1 cellular context compared by ENCODE assay signal in genomic region chr15:64702816-64703631, GRCh38.
TF ChIP-seq lines count a peak whose summit lies in the region.

No MANE protein-coding gene starts in this region.

TF ChIP-seq in HepG2, 621 proteins besides CTCF, POLR2A, EP300 and RAD21 (continued from another document and continues in another):
- TF ChIP-seq KDM5B (CRISPR knock-in tag; IDR thresholded peaks at IDR 0.05; ENCODE audit: borderline replicate concordance), result peak; percentile 60; the same call in 1 of the 2 replicates
- no peak for TF ChIP-seq ZNF737 (CRISPR knock-in tag; IDR thresholded peaks at IDR 0.05; ENCODE audit: borderline replicate concordance)
- no peak for TF ChIP-seq STAG1 (CRISPR knock-in tag; IDR thresholded peaks at IDR 0.05)
- TF ChIP-seq NRL (CRISPR knock-in tag; IDR thresholded peaks at IDR 0.05; ENCODE audit: borderline replicate concordance), result no peak; the same call in 1 of the 2 replicates
- TF ChIP-seq SMAD3 (CRISPR knock-in tag; IDR thresholded peaks at IDR 0.05), result no peak; the same call in 1 of the 2 replicates
- TF ChIP-seq ZBTB40 (IDR thresholded peaks at IDR 0.05), result no peak
- no peak for TF ChIP-seq ZBTB40 (CRISPR knock-in tag; IDR thresholded peaks at IDR 0.05)
- TF ChIP-seq PAWR (CRISPR knock-in tag; IDR thresholded peaks at IDR 0.05; ENCODE audit: borderline replicate concordance), result no peak
- no peak for TF ChIP-seq ZNF652 (CRISPR knock-in tag; IDR thresholded peaks at IDR 0.05; ENCODE audit: borderline replicate concordance, low read depth)
- TF ChIP-seq ZNF331 (CRISPR knock-in tag; IDR thresholded peaks at IDR 0.05), result peak; percentile 42; the same call in 1 of the 2 replicates
- no peak for TF ChIP-seq TCF7 (IDR thresholded peaks at IDR 0.05; ENCODE audit: low read depth)
- TF ChIP-seq THAP8 (CRISPR knock-in tag; IDR thresholded peaks at IDR 0.05; ENCODE audit: borderline replicate concordance), result no peak
- TF ChIP-seq ZNF512 (CRISPR knock-in tag; IDR thresholded peaks at IDR 0.05), result no peak
- no peak for TF ChIP-seq CREBL2 (CRISPR knock-in tag; IDR thresholded peaks at IDR 0.05; ENCODE audit: borderline replicate concordance)
- TF ChIP-seq HOXD1 (CRISPR knock-in tag; IDR thresholded peaks at IDR 0.05), result peak; percentile 70; the same call in 1 of the 2 replicates
- TF ChIP-seq PAF1 (CRISPR knock-in tag; IDR thresholded peaks at IDR 0.05), result no peak
- TF ChIP-seq SRSF1 (optimal IDR thresholded peaks at IDR 0.05; ENCODE audit: low read depth, low read length), result no peak
- TF ChIP-seq ZNF446 (CRISPR knock-in tag; IDR thresholded peaks at IDR 0.05), result no peak
- TF ChIP-seq ONECUT2 (CRISPR knock-in tag; IDR thresholded peaks at IDR 0.05), result no peak
- TF ChIP-seq MTF2 (CRISPR knock-in tag; IDR thresholded peaks at IDR 0.05; ENCODE audit: borderline replicate concordance), result no peak
- 0 out of 2 replicates have a peak, but pooled peaks have one; percentile 29 for TF ChIP-seq ELF3 (CRISPR knock-in tag; IDR thresholded peaks at IDR 0.05)
- TF ChIP-seq HMGXB4 (CRISPR knock-in tag; IDR thresholded peaks at IDR 0.05; ENCODE audit: borderline replicate concordance in 1 of 2, low read depth in 1 of 2), result peak in 1 of 2 experiments; percentile 55; a peak in 2 of 4 replicates
- 0 out of 2 replicates have a peak, but pooled peaks have one; percentile 29 for TF ChIP-seq GZF1 (CRISPR knock-in tag; IDR thresholded peaks at IDR 0.05)
- TF ChIP-seq THAP7 (CRISPR knock-in tag; IDR thresholded peaks at IDR 0.05), result no peak
- no peak for TF ChIP-seq ZNF780A (CRISPR knock-in tag; IDR thresholded peaks at IDR 0.05)
- TF ChIP-seq ZNF589 (CRISPR knock-in tag; conservative IDR thresholded peaks at IDR 0.05), result no peak
- no peak for TF ChIP-seq MLLT10 (CRISPR knock-in tag; IDR thresholded peaks at IDR 0.05)
- TF ChIP-seq KLF11 (CRISPR knock-in tag; IDR thresholded peaks at IDR 0.05), result no peak
- TF ChIP-seq ATF7 (IDR thresholded peaks at IDR 0.05), result no peak
- no peak for TF ChIP-seq ATF7 (CRISPR knock-in tag; IDR thresholded peaks at IDR 0.05)
- peak; percentile 51 for TF ChIP-seq PATZ1 (CRISPR knock-in tag; IDR thresholded peaks at IDR 0.05)
- peak; percentile 82 for TF ChIP-seq ZFY (CRISPR knock-in tag; IDR thresholded peaks at IDR 0.05)
- no peak for TF ChIP-seq ZNF230 (CRISPR knock-in tag; IDR thresholded peaks at IDR 0.05)
- peak; percentile 80 for TF ChIP-seq PHF20 (CRISPR knock-in tag; IDR thresholded peaks at IDR 0.05)
- no peak for TF ChIP-seq GTF2F1 (IDR thresholded peaks at IDR 0.05; ENCODE audit: low read length)
- no peak for TF ChIP-seq WIZ (CRISPR knock-in tag; IDR thresholded peaks at IDR 0.05)
- TF ChIP-seq ZNF441 (CRISPR knock-in tag; IDR thresholded peaks at IDR 0.05; ENCODE audit: borderline replicate concordance), result no peak
- TF ChIP-seq CC2D1A (CRISPR knock-in tag; IDR thresholded peaks at IDR 0.05), result no peak
- no peak for TF ChIP-seq ZNF3 (CRISPR knock-in tag; IDR thresholded peaks at IDR 0.05)
- TF ChIP-seq NR0B2 (CRISPR knock-in tag; IDR thresholded peaks at IDR 0.05), result no peak
- no peak for TF ChIP-seq MATR3 (CRISPR knock-in tag; IDR thresholded peaks at IDR 0.05)
- no peak for TF ChIP-seq ZNF563 (CRISPR knock-in tag; IDR thresholded peaks at IDR 0.05)
- no peak for TF ChIP-seq MEIS1 (CRISPR knock-in tag; IDR thresholded peaks at IDR 0.05; ENCODE audit: borderline replicate concordance)
- no peak for TF ChIP-seq FOSL1 (CRISPR knock-in tag; IDR thresholded peaks at IDR 0.05; ENCODE audit: borderline replicate concordance)
- TF ChIP-seq MAFG (CRISPR knock-in tag; IDR thresholded peaks at IDR 0.05), result no peak
- peak; percentile 84 for TF ChIP-seq KDM2A (CRISPR knock-in tag; IDR thresholded peaks at IDR 0.05; ENCODE audit: borderline replicate concordance, low read depth)
- TF ChIP-seq ZC3H13 (CRISPR knock-in tag; IDR thresholded peaks at IDR 0.05), result no peak
- peak; percentile 63; the same call in 1 of the 2 replicates for TF ChIP-seq ZNF574 (CRISPR knock-in tag; IDR thresholded peaks at IDR 0.05)
- no peak for TF ChIP-seq ZNF713 (CRISPR knock-in tag; IDR thresholded peaks at IDR 0.05)
- TF ChIP-seq CHD4 (IDR thresholded peaks at IDR 0.05; ENCODE audit: borderline replicate concordance, low read length), result no peak
- no peak for TF ChIP-seq TOPORS (CRISPR knock-in tag; IDR thresholded peaks at IDR 0.05)
